ENCODE assay signal across 3 cellular contexts in genomic region chr17:7186241-7186640, GRCh38.
TF ChIP-seq lines count a peak whose summit lies in the region.

No MANE protein-coding gene starts in this region.

TF ChIP-seq in HEK293, 187 proteins besides CTCF, POLR2A, EP300 and RAD21:
- 0 out of 2 replicates have a peak, but pooled peaks have one; percentile 50 for TF ChIP-seq ZNF580 (tag by site-specific recombination; IDR thresholded peaks at IDR 0.05)
- TF ChIP-seq KLF1 (tag by site-specific recombination; IDR thresholded peaks at IDR 0.05), result peak; percentile 53; the same call in 1 of the 2 replicates
- TF ChIP-seq KLF9 (tag by site-specific recombination; IDR thresholded peaks at IDR 0.05; ENCODE audit: low read depth), result peak; percentile 22; the same call in 1 of the 2 replicates
- TF ChIP-seq ZNF692 (tag by site-specific recombination; IDR thresholded peaks at IDR 0.05), result no peak

TF ChIP-seq in WTC11, 78 proteins besides CTCF, POLR2A, EP300 and RAD21:
- no peak for TF ChIP-seq ZNF423 (CRISPR knock-in tag; IDR thresholded peaks at IDR 0.05)
- no peak for TF ChIP-seq TCF7 (CRISPR knock-in tag; IDR thresholded peaks at IDR 0.05; ENCODE audit: low read depth)

TF ChIP-seq in HepG2, 621 proteins besides CTCF, POLR2A, EP300 and RAD21 (continues in another document):
- TF ChIP-seq ETV6 (CRISPR knock-in tag; conservative IDR thresholded peaks at IDR 0.05), result no peak
- no peak for TF ChIP-seq TP53 (CRISPR knock-in tag; conservative IDR thresholded peaks at IDR 0.05)
- TF ChIP-seq ASH2L (IDR thresholded peaks at IDR 0.05; ENCODE audit: insufficient read length, low read depth, low read length), result no peak
- TF ChIP-seq FLYWCH1 (CRISPR knock-in tag; IDR thresholded peaks at IDR 0.05), result no peak
- no peak for TF ChIP-seq FOXP1 (IDR thresholded peaks at IDR 0.05)
- TF ChIP-seq FOXP1 (CRISPR knock-in tag; IDR thresholded peaks at IDR 0.05), result no peak
- no peak for TF ChIP-seq KLF12 (CRISPR knock-in tag; IDR thresholded peaks at IDR 0.05; ENCODE audit: borderline replicate concordance)
- TF ChIP-seq TFE3 (CRISPR knock-in tag; IDR thresholded peaks at IDR 0.05), result 0 out of 2 replicates have a peak, but pooled peaks have one; percentile 18
- 0 out of 2 replicates have a peak, but pooled peaks have one; percentile 15 for TF ChIP-seq TBX2 (CRISPR knock-in tag; IDR thresholded peaks at IDR 0.05; ENCODE audit: borderline replicate concordance)
- no peak for TF ChIP-seq AGO1 (IDR thresholded peaks at IDR 0.05; ENCODE audit: low read depth, low read length, poor library complexity, severe bottlenecking)
- peak; percentile 99 for TF ChIP-seq ZNF629 (CRISPR knock-in tag; conservative IDR thresholded peaks at IDR 0.05)
- TF ChIP-seq ZNF580 (CRISPR knock-in tag; IDR thresholded peaks at IDR 0.05; ENCODE audit: borderline replicate concordance, low read depth), result 0 out of 2 replicates have a peak, but pooled peaks have one; percentile 35
- 0 out of 2 replicates have a peak, but pooled peaks have one; percentile 21 for TF ChIP-seq ZFP91 (CRISPR knock-in tag; IDR thresholded peaks at IDR 0.05; ENCODE audit: borderline replicate concordance)
- TF ChIP-seq ESRRA (CRISPR knock-in tag; IDR thresholded peaks at IDR 0.05; ENCODE audit: low read depth), result peak; percentile 70
- TF ChIP-seq CHD4 (IDR thresholded peaks at IDR 0.05; ENCODE audit: borderline replicate concordance, low read length), result 0 out of 2 replicates have a peak, but pooled peaks have one; percentile 76
- TF ChIP-seq STAG1 (CRISPR knock-in tag; IDR thresholded peaks at IDR 0.05), result peak; percentile 76
- TF ChIP-seq ZNF841 (CRISPR knock-in tag; IDR thresholded peaks at IDR 0.05; ENCODE audit: borderline replicate concordance), result no peak
- TF ChIP-seq NCOA2 (CRISPR knock-in tag; IDR thresholded peaks at IDR 0.05), result no peak
- TF ChIP-seq ZNF552 (CRISPR knock-in tag; IDR thresholded peaks at IDR 0.05; ENCODE audit: borderline replicate concordance), result no peak
- TF ChIP-seq ZNF710 (CRISPR knock-in tag; IDR thresholded peaks at IDR 0.05; ENCODE audit: borderline replicate concordance), result peak; percentile 51; the same call in 1 of the 2 replicates
- TF ChIP-seq ZSCAN22 (CRISPR knock-in tag; IDR thresholded peaks at IDR 0.05), result 0 out of 2 replicates have a peak, but pooled peaks have one; percentile 43
- TF ChIP-seq ZMYM2 (CRISPR knock-in tag; IDR thresholded peaks at IDR 0.05), result peak; percentile 71; the same call in 1 of the 2 replicates
- TF ChIP-seq CREBL2 (CRISPR knock-in tag; IDR thresholded peaks at IDR 0.05; ENCODE audit: borderline replicate concordance), result no peak
- TF ChIP-seq GLMP (CRISPR knock-in tag; IDR thresholded peaks at IDR 0.05; ENCODE audit: borderline replicate concordance), result no peak
- no peak for TF ChIP-seq RNF2 (conservative IDR thresholded peaks at IDR 0.05; ENCODE audit: low read depth)
- TF ChIP-seq ZNF770 (CRISPR knock-in tag; IDR thresholded peaks at IDR 0.05), result peak; percentile 62
- no peak for TF ChIP-seq SOX6 (IDR thresholded peaks at IDR 0.05)
- TF ChIP-seq SOX6 (CRISPR knock-in tag; IDR thresholded peaks at IDR 0.05), result 0 out of 2 replicates have a peak, but pooled peaks have one; percentile 18
- no peak for TF ChIP-seq ZBTB39 (CRISPR knock-in tag; IDR thresholded peaks at IDR 0.05)
- no peak for TF ChIP-seq NKX3-1 (CRISPR knock-in tag; IDR thresholded peaks at IDR 0.05)
- TF ChIP-seq ZKSCAN8 (CRISPR knock-in tag; IDR thresholded peaks at IDR 0.05; ENCODE audit: borderline replicate concordance), result no peak
- TF ChIP-seq ZNF775 (CRISPR knock-in tag; IDR thresholded peaks at IDR 0.05; ENCODE audit: borderline replicate concordance), result no peak
- TF ChIP-seq ZNF263 (CRISPR knock-in tag; IDR thresholded peaks at IDR 0.05), result peak; percentile 79
- TF ChIP-seq IKZF1 (IDR thresholded peaks at IDR 0.05), result no peak
- TF ChIP-seq SALL1 (CRISPR knock-in tag; IDR thresholded peaks at IDR 0.05), result peak; percentile 20; the same call in 1 of the 2 replicates
- TF ChIP-seq NFAT5 (CRISPR knock-in tag; IDR thresholded peaks at IDR 0.05), result no peak
- no peak for TF ChIP-seq PCBP1 (IDR thresholded peaks at IDR 0.05; ENCODE audit: borderline replicate concordance, low read depth, low read length)
- peak; percentile 91 for TF ChIP-seq ZMYM3 (CRISPR knock-in tag; IDR thresholded peaks at IDR 0.05)
- TF ChIP-seq SETDB1 (CRISPR knock-in tag; IDR thresholded peaks at IDR 0.05; ENCODE audit: borderline replicate concordance), result no peak
- TF ChIP-seq BATF2 (CRISPR knock-in tag; IDR thresholded peaks at IDR 0.05), result no peak
- peak; percentile 80 for TF ChIP-seq RCOR2 (CRISPR knock-in tag; IDR thresholded peaks at IDR 0.05)
- TF ChIP-seq SMC3 (IDR thresholded peaks at IDR 0.05; ENCODE audit: low read length), result peak; percentile 83
- TF ChIP-seq XRCC5 (optimal IDR thresholded peaks at IDR 0.05; ENCODE audit: low read length), result peak; percentile 49
- no peak for TF ChIP-seq ZNF317 (CRISPR knock-in tag; IDR thresholded peaks at IDR 0.05)
- 0 out of 2 replicates have a peak, but pooled peaks have one; percentile 42 for TF ChIP-seq ZNF543 (CRISPR knock-in tag; IDR thresholded peaks at IDR 0.05)
